Comparison of ENCODE assay signal across 8 cellular contexts in the genomic region with DNA sequence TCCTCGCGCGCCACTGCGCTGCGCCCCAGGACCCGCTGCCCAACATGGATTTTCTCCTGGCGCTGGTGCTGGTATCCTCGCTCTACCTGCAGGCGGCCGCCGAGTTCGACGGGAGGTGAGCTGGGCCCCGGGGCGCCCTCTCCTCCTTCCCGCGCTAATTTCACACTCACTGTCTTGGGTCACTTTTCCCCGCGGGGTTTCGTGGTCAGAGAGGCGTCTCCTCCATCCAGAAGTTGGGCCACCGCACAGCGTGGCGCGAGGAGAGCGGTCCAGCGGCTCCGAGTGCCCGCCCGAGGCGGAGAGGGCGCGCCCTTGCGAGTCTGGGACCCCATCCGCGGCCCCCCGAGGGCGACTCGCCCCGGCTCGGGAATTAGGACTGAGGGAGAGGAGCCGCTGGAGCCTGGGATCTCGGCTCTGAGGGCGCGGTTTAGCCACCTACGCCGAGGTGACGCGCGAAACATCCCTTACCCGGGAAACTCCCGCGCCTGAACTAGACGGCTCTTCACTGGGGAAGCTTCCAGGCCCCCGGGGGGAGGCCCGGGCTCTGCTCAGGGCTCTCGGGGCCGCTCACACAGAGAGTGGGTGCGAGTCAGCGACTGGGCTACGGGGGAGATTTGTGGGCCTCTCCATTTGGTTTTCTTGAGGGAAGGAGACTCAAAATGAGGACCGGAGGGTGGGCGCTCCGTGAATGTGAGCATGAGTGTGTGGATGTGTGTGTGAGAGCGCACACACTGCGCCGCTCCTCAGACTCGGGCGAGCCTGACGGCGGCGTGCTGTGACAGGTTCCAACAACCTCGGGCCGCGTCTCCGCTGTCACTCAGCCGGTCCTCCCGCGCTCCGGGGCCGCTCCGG. TPM values are rescaled to one million over a fixed set of nuclear protein-coding genes. Genes with fewer than 3 reads are reported as not detected.
DNase-seq lines count a peak whose midpoint lies in the region; ATAC-seq and TF ChIP-seq lines count a peak whose summit lies in the region.

No MANE protein-coding gene starts in this region.

- no peaks in the 10 kb centered on the region for H3K9me3 ChIP-seq in muscle layer of colon (ENCODE audit: low read length)

- peaks cover 4% of the 10 kb centered on the region for H3K4me1 Mint-ChIP-seq in endothelial cell (ENCODE audit: unreplicated experiment)

- peaks cover 21% of the 10 kb centered on the region for H3K27me3 Mint-ChIP-seq in endothelial cell (ENCODE audit: unreplicated experiment)

- H3K27ac Mint-ChIP-seq in endothelial cell (ENCODE audit: unreplicated experiment) = no peak overlapping the region

- no peaks in the 10 kb centered on the region for H3K36me3 Mint-ChIP-seq in endothelial cell (ENCODE audit: low read depth, unreplicated experiment)

- peak overlapping the region; percentile 47 for H3K4me3 Mint-ChIP-seq in endothelial cell (ENCODE audit: unreplicated experiment)

- H3K27me3 ChIP-seq in muscle layer of colon (ENCODE audit: control insufficient read depth in 1 of 2, insufficient read depth in 2 of 2, low read length in 2 of 2) = peaks cover 4 to 26% of the 10 kb centered on the region in 2 donors

- no peaks in the 10 kb centered on the region for H3K9me3 Mint-ChIP-seq in endothelial cell (ENCODE audit: unreplicated experiment)

- peak; percentile 70 for ATAC-seq in HG02610 (IDR thresholded peaks at IDR 0.05; ENCODE audit: unreplicated experiment)

- H3K9ac ChIP-seq in muscle layer of colon (ENCODE audit: low read length) = no peak overlapping the region

- no peaks in the 10 kb centered on the region for H3K4me1 ChIP-seq in muscle layer of colon (ENCODE audit: insufficient read depth, low read length)

- DNase-seq in NCI-H82 (lab: John Stamatoyannopoulos, UW) (peak; percentile 30), NCI-H82 treated with DMSO at 0.1 percent for 48 hours (lab: John Stamatoyannopoulos, UW; ENCODE audit: unreplicated experiment) (no peak), NCI-H69 (lab: John Stamatoyannopoulos, UW) (peak; percentile 81), endothelial cell (ENCODE audit: low spot score) (peak; percentile 33), GDM1 (lab: John Stamatoyannopoulos, UW) (no peak), NOMO-1 (lab: John Stamatoyannopoulos, UW; ENCODE audit: unreplicated experiment in 2 of 2) (no peak)

- H3K36me3 ChIP-seq in muscle layer of colon (ENCODE audit: insufficient read depth, low read length) = no peaks in the 10 kb centered on the region

- H3K4me3 ChIP-seq in muscle layer of colon (ENCODE audit: low read depth in 1 of 2, low read length in 2 of 2) = peak overlapping the region; percentile 26 to 35

- H3K27ac ChIP-seq in muscle layer of colon (ENCODE audit: low read depth, low read length) = no peak overlapping the region

- TF ChIP-seq CTCF in endothelial cell (IDR thresholded peaks at IDR 0.05; ENCODE audit: unreplicated experiment) = peak; percentile 14

RNA-seq across cellular contexts. Expression of a gene that starts 0.6 kb away (rescaled TPM):
- total RNA-seq in endothelial cell (ENCODE audit: unreplicated experiment) = not detected

Comparison
In these comparisons a context has a peak if more than half of its experiments do, and no peak if none do; other contexts are left out.
1. DNase-seq: peak in NCI-H82 (single experiment), NCI-H69 (single experiment) and endothelial cell (single experiment); none in NCI-H82 treated with DMSO at 0.1 percent for 48 hours (single experiment), GDM1 (single experiment) and NOMO-1 (0 of 2).